24 cellular contexts compared by ENCODE assay signal in genomic region chr3:153958635-153959320, GRCh38.
DNase-seq lines count a peak whose midpoint lies in the region; ATAC-seq and TF ChIP-seq lines count a peak whose summit lies in the region.
"Had no signal": no experiment of that assay in that cellular context is flagged by ENCODE, and none has a peak within 500 bp of the region (broad histone marks: within the 10 kb centered on the region; RNA-seq: fewer than 3 reads in every experiment).

No MANE protein-coding gene starts in this region.

- no peak overlapping the region for H3K4me3 Mint-ChIP-seq in activated T-helper 17 cell treated with anti-CD3 and anti-CD28 coated beads, Interleukin-2, amount 50 U/mL, for 72 hours
- H3K4me3 Mint-ChIP-seq in H9, result no peak overlapping the region
- H3K4me3 Mint-ChIP-seq: activated CD8-positive, alpha-beta T cell treated with anti-CD3 and anti-CD28 coated beads, Interleukin-2, amount 10 ng/mL, durations not matched to agents 7 days and 5 days; activated naive CD8-positive, alpha-beta T cell treated with anti-CD3 and anti-CD28 coated beads for 36 hours; CD14-positive monocyte; effector memory CD8-positive, alpha-beta T cell; T-helper 17 cell; WTC11 had no signal

- peaks cover 15% of the 10 kb centered on the region for H3K27me3 Mint-ChIP-seq in activated T-helper 17 cell treated with anti-CD3 and anti-CD28 coated beads, Interleukin-2, amount 50 U/mL, for 72 hours
- no peaks in the 10 kb centered on the region for H3K27me3 Mint-ChIP-seq in H9 (ENCODE audit: low read depth)

- no peak overlapping the region for H3K27ac Mint-ChIP-seq in activated T-helper 17 cell treated with anti-CD3 and anti-CD28 coated beads, Interleukin-2, amount 50 U/mL, for 72 hours
- no peak overlapping the region for H3K27ac Mint-ChIP-seq in H9
- H3K27ac Mint-ChIP-seq: activated CD8-positive, alpha-beta T cell treated with anti-CD3 and anti-CD28 coated beads, Interleukin-2, amount 10 ng/mL, durations not matched to agents 7 days and 5 days; activated naive CD8-positive, alpha-beta T cell treated with anti-CD3 and anti-CD28 coated beads for 36 hours; CD14-positive monocyte; effector memory CD8-positive, alpha-beta T cell; T-helper 17 cell; WTC11 had no signal

- no peak overlapping the region for H3K9ac ChIP-seq in trophoblast cell (ENCODE audit: low read length)
- H3K9ac ChIP-seq in H9 (ENCODE audit: extremely low read depth, insufficient read length, low read length), result no peak overlapping the region

- H2BK20ac ChIP-seq in H9 (ENCODE audit: low read depth, low read length, poor library complexity, severe bottlenecking), result no peak overlapping the region

- DNase-seq in NCI-H748 (lab: John Stamatoyannopoulos, UW; ENCODE audit: unreplicated experiment) (peak; percentile 11), NCI-H748 treated with DMSO at 0.1 percent for 48 hours (lab: John Stamatoyannopoulos, UW) (no peak), fibroblast of pulmonary artery (ENCODE audit: low read depth) (peak; percentile 47), trophoblast cell (peak; percentile 11 to 41), H9 (no peak), NCI-H510A treated with DMSO at 0.1 percent for 48 hours (lab: John Stamatoyannopoulos, UW) (no peak), posterior cingulate gyrus (no peak)
- DNase-seq: activated CD8-positive, alpha-beta T cell treated with anti-CD3 and anti-CD28 coated beads, Interleukin-2, amount 10 ng/mL, durations not matched to agents 7 days and 5 days; activated naive CD8-positive, alpha-beta T cell treated with anti-CD3 and anti-CD28 coated beads for 36 hours; DMS 273 treated with DMSO at 0.1 percent for 48 hours; effector memory CD8-positive, alpha-beta T cell; left cardiac atrium; NCI-H146; NCI-H446 treated with DMSO at 0.1 percent for 48 hours; SHP77; stimulated activated CD4-positive, alpha-beta T cell treated with anti-CD3 and anti-CD28 coated beads, Interleukin-15, amount 100 ng/mL, for 24 hours; stimulated activated naive CD4-positive, alpha-beta T cell; T-helper 17 cell; transverse colon had no signal

- H2BK12ac ChIP-seq in trophoblast cell (ENCODE audit: low read length) (no peak overlapping the region), H9 (ENCODE audit: insufficient read length, low read depth, low read length) (no peak overlapping the region)

- H4K91ac ChIP-seq in trophoblast cell (ENCODE audit: low read depth, low read length) (no peak overlapping the region), H9 (ENCODE audit: insufficient read length, low read depth, low read length) (no peak overlapping the region)

- H3T11ph ChIP-seq in H9 (ENCODE audit: low read length), result no peak overlapping the region

- intact Hi-C loops in posterior cingulate gyrus (cut with DNase I), result no loop called here

- H4K12ac ChIP-seq in trophoblast cell (ENCODE audit: low read depth, low read length), result no peak overlapping the region

- peaks cover 2% of the 10 kb centered on the region for H4K20me1 ChIP-seq in H9 (ENCODE audit: control insufficient read depth, insufficient read depth, insufficient read length)

- H3K23me2 ChIP-seq in H9 (ENCODE audit: insufficient read length, low read depth, low read length, poor library complexity, severe bottlenecking), result no peaks in the 10 kb centered on the region

- H2BK120ac ChIP-seq in trophoblast cell (ENCODE audit: insufficient read depth, low read length, poor library complexity), result no peak overlapping the region
- H2BK120ac ChIP-seq in H9 (ENCODE audit: low read depth, low read length, poor library complexity, severe bottlenecking), result no peak overlapping the region

- no peaks in the 10 kb centered on the region for H3K4me1 Mint-ChIP-seq in activated T-helper 17 cell treated with anti-CD3 and anti-CD28 coated beads, Interleukin-2, amount 50 U/mL, for 72 hours
- H3K4me1 Mint-ChIP-seq in H9, result peaks cover 15 to 16% of the 10 kb centered on the region in 2 experiments
- H3K4me1 Mint-ChIP-seq: activated naive CD8-positive, alpha-beta T cell treated with anti-CD3 and anti-CD28 coated beads for 36 hours; CD14-positive monocyte; T-helper 17 cell had no signal

- no peaks in the 10 kb centered on the region for H3K79me1 ChIP-seq in trophoblast cell (ENCODE audit: low read length)
- H3K79me1 ChIP-seq in H9 (ENCODE audit: insufficient read depth, low read depth, low read length, poor library complexity, severe bottlenecking), result no peaks in the 10 kb centered on the region

- H3K9me3 Mint-ChIP-seq in activated T-helper 17 cell treated with anti-CD3 and anti-CD28 coated beads, Interleukin-2, amount 50 U/mL, for 72 hours, result no peaks in the 10 kb centered on the region
- H3K9me3 Mint-ChIP-seq in H9, result no peaks in the 10 kb centered on the region
- H3K9me3 Mint-ChIP-seq: activated naive CD8-positive, alpha-beta T cell treated with anti-CD3 and anti-CD28 coated beads for 36 hours; CD14-positive monocyte; effector memory CD8-positive, alpha-beta T cell; WTC11 had no signal

- no peaks in the 10 kb centered on the region for H3K79me2 ChIP-seq in trophoblast cell (ENCODE audit: control insufficient read depth, insufficient read depth, low read length, poor library complexity)
- no peaks in the 10 kb centered on the region for H3K79me2 ChIP-seq in H9 (ENCODE audit: insufficient read depth, low read length)

- ATAC-seq in activated T-helper 17 cell treated with anti-CD3 and anti-CD28 coated beads, Interleukin-2, amount 50 U/mL, for 72 hours (replicated peaks), result peak; percentile 24
- ATAC-seq: activated CD8-positive, alpha-beta T cell treated with anti-CD3 and anti-CD28 coated beads, Interleukin-2, amount 10 ng/mL, durations not matched to agents 7 days and 5 days; effector memory CD8-positive, alpha-beta T cell; T-helper 17 cell; WTC11 had no signal

- no peak overlapping the region for H3K4me2 ChIP-seq in trophoblast cell (ENCODE audit: low read length)
- no peak overlapping the region for H3K4me2 ChIP-seq in H9 (ENCODE audit: insufficient read depth, insufficient read length, low read length)

- H3K27ac ChIP-seq in trophoblast cell (ENCODE audit: low read depth, low read length) (no peak overlapping the region), H9 (ENCODE audit: insufficient read length, low read depth, low read length) (no peak overlapping the region)
- H3K27ac ChIP-seq: neutrophil, right atrium auricular region, transverse colon had no signal

- H3K18ac ChIP-seq in trophoblast cell (ENCODE audit: low read length), result no peak overlapping the region
- H3K18ac ChIP-seq in H9 (ENCODE audit: insufficient read length, low read depth, low read length), result no peak overlapping the region

- H3K14ac ChIP-seq in trophoblast cell (ENCODE audit: low read length) (no peak overlapping the region), H9 (ENCODE audit: insufficient read depth, low read length) (no peak overlapping the region)

- H3K4me1 ChIP-seq in trophoblast cell (ENCODE audit: control insufficient read depth in 1 of 2, insufficient read depth in 2 of 2, low read length in 2 of 2) (no peaks in the 10 kb centered on the region), H9 (ENCODE audit: insufficient read depth, low read length) (no peaks in the 10 kb centered on the region; the same call in 1 of the 2 replicates)
- H3K4me1 ChIP-seq: right atrium auricular region had no signal

- no peaks in the 10 kb centered on the region for H3K27me3 ChIP-seq in trophoblast cell (ENCODE audit: insufficient read depth, low read length)
- no peaks in the 10 kb centered on the region for H3K27me3 ChIP-seq in H9 (ENCODE audit: insufficient read depth, low read length)
- H3K27me3 ChIP-seq: neutrophil, right atrium auricular region, transverse colon had no signal

- H2AFZ ChIP-seq in trophoblast cell (ENCODE audit: insufficient read depth, low read length, poor library complexity) (no peak overlapping the region), H9 (ENCODE audit: low read length) (no peak overlapping the region)

- no peak overlapping the region for H4K8ac ChIP-seq in trophoblast cell (ENCODE audit: low read depth, low read length)
- no peak overlapping the region for H4K8ac ChIP-seq in H9 (replicated peaks; ENCODE audit: insufficient read length, low read depth, low read length)

- no peak overlapping the region for H3K56ac ChIP-seq in H9 (ENCODE audit: insufficient read length, low read depth, low read length)

- no peaks in the 10 kb centered on the region for H3K36me3 Mint-ChIP-seq in activated T-helper 17 cell treated with anti-CD3 and anti-CD28 coated beads, Interleukin-2, amount 50 U/mL, for 72 hours (ENCODE audit: low read depth)
- H3K36me3 Mint-ChIP-seq in H9 (ENCODE audit: insufficient read depth in 1 of 3, low read depth in 3 of 3), result no peaks in the 10 kb centered on the region
- H3K36me3 Mint-ChIP-seq: activated naive CD8-positive, alpha-beta T cell treated with anti-CD3 and anti-CD28 coated beads for 36 hours; CD14-positive monocyte; WTC11 had no signal

- no peak overlapping the region for H2BK5ac ChIP-seq in trophoblast cell (ENCODE audit: low read depth, low read length, poor library complexity)
- no peak overlapping the region for H2BK5ac ChIP-seq in H9 (ENCODE audit: insufficient read length, low read length)

- TF ChIP-seq CTCF in fibroblast of pulmonary artery (IDR thresholded peaks at IDR 0.05; ENCODE audit: low read length, missing control alignments), result no peak
- no peak for TF ChIP-seq CTCF in H9 (conservative IDR thresholded peaks at IDR 0.05)

- H2BK15ac ChIP-seq in H9 (ENCODE audit: low read depth, low read length), result no peak overlapping the region

- H3K23ac ChIP-seq in trophoblast cell (ENCODE audit: low read length), result no peak overlapping the region
- no peak overlapping the region for H3K23ac ChIP-seq in H9 (ENCODE audit: insufficient read length, low read depth, low read length)

- no peaks in the 10 kb centered on the region for H3K36me3 ChIP-seq in trophoblast cell (ENCODE audit: control insufficient read depth in 1 of 2, insufficient read depth in 2 of 2, low read length in 2 of 2)
- H3K36me3 ChIP-seq: neutrophil, right atrium auricular region, transverse colon had no signal

- H3K4ac ChIP-seq in trophoblast cell (ENCODE audit: low read depth, low read length) (no peak overlapping the region), H9 (ENCODE audit: low read depth, low read length) (no peak overlapping the region)

- H3K9me3 ChIP-seq in trophoblast cell (ENCODE audit: insufficient read depth, low read depth, low read length), result no peaks in the 10 kb centered on the region
- no peaks in the 10 kb centered on the region for H3K9me3 ChIP-seq in H9 (ENCODE audit: control insufficient read depth, low read depth, low read length)
- H3K9me3 ChIP-seq: neutrophil, right atrium auricular region, transverse colon had no signal

- H4K5ac ChIP-seq in H9 (ENCODE audit: insufficient read length, low read depth, low read length), result no peak overlapping the region

- H2AK5ac ChIP-seq in trophoblast cell (ENCODE audit: low read length) (no peak overlapping the region), H9 (ENCODE audit: insufficient read length, low read length) (no peak overlapping the region)

- no CpG with 5 or more reads among the region's 5 CpGs for WGBS in trophoblast cell (ENCODE audit: extremely low coverage, insufficient coverage, insufficient read length)
- no CpG with 5 or more reads among the region's 5 CpGs for whole genome bisulfite sequencing in H9 (ENCODE audit: extremely low coverage, insufficient read length, low lambda C conversion rate)

- no peak overlapping the region for H3K4me3 ChIP-seq in fibroblast of pulmonary artery (replicated peaks; ENCODE audit: low read depth, low read length)
- H3K4me3 ChIP-seq in trophoblast cell (ENCODE audit: low read depth, low read length), result no peak overlapping the region
- H3K4me3 ChIP-seq: right atrium auricular region, transverse colon had no signal

Comparison
In these comparisons a context has a peak if more than half of its experiments do, and no peak if none do; other contexts are left out.
1. DNase-seq: peak in NCI-H748 (single experiment), fibroblast of pulmonary artery (single experiment) and trophoblast cell (2 of 2); none in NCI-H748 treated with DMSO at 0.1 percent for 48 hours (single experiment), H9 (single experiment), NCI-H510A treated with DMSO at 0.1 percent for 48 hours (single experiment) and posterior cingulate gyrus (0 of 10).